Comparison of ENCODE assay signal across 8 cellular contexts in the genomic region with DNA sequence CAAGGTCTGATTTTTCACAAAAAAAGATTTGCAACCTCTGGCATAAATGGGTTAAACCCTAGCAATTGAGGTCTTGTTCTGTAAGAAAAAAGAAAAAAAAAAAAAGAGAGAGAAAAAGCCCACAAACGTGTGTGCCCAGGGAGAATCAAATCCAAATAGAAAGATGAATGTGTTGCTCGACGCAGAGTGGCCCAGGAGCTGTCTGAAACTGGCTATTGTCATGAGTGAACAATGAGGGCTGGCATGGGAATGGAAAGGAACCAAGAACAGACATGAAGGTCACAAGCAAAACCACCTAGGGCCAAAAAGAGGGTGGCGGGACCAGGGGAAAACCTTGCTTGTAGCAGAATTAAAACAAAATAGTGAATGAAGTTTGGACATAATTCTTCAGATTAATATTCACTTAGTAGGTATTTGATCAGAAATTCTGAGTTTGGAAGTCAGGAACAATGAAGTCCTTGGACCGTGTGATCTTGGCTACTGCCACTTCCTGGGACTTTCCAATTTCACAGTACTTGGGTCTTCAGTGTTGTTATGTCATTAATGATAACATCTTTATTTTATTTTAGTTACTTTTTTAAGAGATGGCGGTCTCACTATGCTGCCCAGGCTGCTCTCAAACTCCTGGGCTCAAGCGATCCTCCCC. TPM values are rescaled to one million over a fixed set of nuclear protein-coding genes. Genes with fewer than 3 reads are reported as not detected.
A peak's percentile ranks its signal among the peaks of the same experiment; 100 is the strongest.
DNase-seq lines count a peak whose midpoint lies in the region; TF ChIP-seq lines count a peak whose summit lies in the region.

No MANE protein-coding gene starts in this region.

- TF ChIP-seq POLR2A in NB4 (IDR thresholded peaks at IDR 0.05; ENCODE audit: extremely low read depth, insufficient read length): no peak

- peak overlapping the region; percentile 88 for H3K4me2 ChIP-seq in osteoblast (ENCODE audit: insufficient read depth, low read length)

- peaks cover 67% of the 10 kb centered on the region for H4K20me1 ChIP-seq in osteoblast (ENCODE audit: insufficient read depth, low read length)

- no peaks in the 10 kb centered on the region for H3K9me3 ChIP-seq in osteoblast (ENCODE audit: low read depth, low read length)

- peaks cover 63% of the 10 kb centered on the region for H3K36me3 ChIP-seq in osteoblast (ENCODE audit: insufficient read depth, low read length)

- no peak for TF ChIP-seq CTCF in NB4 (IDR thresholded peaks at IDR 0.05; ENCODE audit: low read depth, low read length)
- TF ChIP-seq CTCF in osteoblast (IDR thresholded peaks at IDR 0.05; ENCODE audit: extremely low read depth, low read depth, low read length): no peak

- peaks cover 69% of the 10 kb centered on the region for H3K79me2 ChIP-seq in osteoblast (ENCODE audit: insufficient read depth, low read length)

- peak overlapping the region; percentile 99 for H3K4me3 ChIP-seq in NB4 (ENCODE audit: low read depth, low read length)
- peak overlapping the region; percentile 95 for H3K4me3 ChIP-seq in osteoblast (ENCODE audit: insufficient read depth, low read length)

- DNase-seq in COLO668 (lab: John Stamatoyannopoulos, UW; ENCODE audit: unreplicated experiment) (peak; percentile 32), NB4 (ENCODE audit: low read depth) (peak; percentile 52), dermis blood vessel endothelial cell (peak; percentile 67), osteoblast (ENCODE audit: insufficient read length, low spot score, missing footprints) (no peak), NCI-H774 (lab: John Stamatoyannopoulos, UW) (no peak), dedifferentiated amniotic fluid mesenchymal stem cell (ENCODE audit: extremely low spot score) (no peak), OCI-M2 (lab: John Stamatoyannopoulos, UW; ENCODE audit: unreplicated experiment) (no peak)
- no peak for DNase-seq in central memory CD4-positive, alpha-beta T cell

- peaks cover 71% of the 10 kb centered on the region for H3K4me1 ChIP-seq in osteoblast (ENCODE audit: insufficient read depth, low read length)

- no peaks in the 10 kb centered on the region for H3K27me3 ChIP-seq in osteoblast (ENCODE audit: insufficient read depth, low read length)

- H3K27ac ChIP-seq in osteoblast (ENCODE audit: low read depth, low read length): peak overlapping the region; percentile 87

- H2AFZ ChIP-seq in osteoblast (ENCODE audit: low read length): no peak overlapping the region

RNA-seq across cellular contexts. Expression of a gene that starts 3.1 kb away (rescaled TPM):
- total RNA-seq in dermis blood vessel endothelial cell (1,154 and 2,045 TPM in 2 replicates), osteoblast (1,079 and 1,591 TPM in 2 replicates)

RNA-seq across cellular contexts. Expression of a gene that starts 57.9 kb away (rescaled TPM):
- 50.7 and 70.7 TPM in 2 replicates for total RNA-seq in dermis blood vessel endothelial cell
- 53.0 and 55.0 TPM in 2 replicates for total RNA-seq in osteoblast

Comparison
In these comparisons a context has a peak if more than half of its experiments do, and no peak if none do; other contexts are left out.
1. DNase-seq: peak in COLO668 (single experiment), NB4 (single experiment) and dermis blood vessel endothelial cell (single experiment); none in osteoblast (single experiment), NCI-H774 (single experiment), central memory CD4-positive, alpha-beta T cell (single experiment), dedifferentiated amniotic fluid mesenchymal stem cell (single experiment) and OCI-M2 (single experiment).